In the genomic region with DNA sequence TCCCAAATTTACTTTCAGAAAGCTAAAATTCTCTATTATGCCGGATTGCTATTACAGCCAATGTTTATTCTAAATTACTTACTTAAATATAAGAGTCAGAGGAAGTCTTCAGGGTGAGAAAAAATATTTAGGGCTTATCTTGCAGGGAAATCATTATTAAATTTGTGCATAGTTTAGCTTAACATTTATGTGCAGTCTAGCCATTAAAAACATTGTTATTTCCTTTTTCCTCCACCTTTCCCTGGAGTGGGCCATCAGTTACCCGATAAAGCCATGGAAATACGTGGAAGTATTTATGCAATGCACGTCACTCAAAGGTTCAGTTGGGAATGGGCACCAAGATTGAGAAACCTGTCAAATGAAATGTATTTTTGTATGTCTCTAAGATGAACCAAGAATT, we compare ENCODE assay signal across 3 cellular contexts.
TF ChIP-seq lines count a peak whose summit lies in the region.

No MANE protein-coding gene starts in this region.

TF ChIP-seq in K562, 482 proteins besides CTCF, POLR2A, EP300 and RAD21:
- TF ChIP-seq NUFIP1 (IDR thresholded peaks at IDR 0.05; ENCODE audit: partially characterized antibody) (no peak), PML (IDR thresholded peaks at IDR 0.05; ENCODE audit: low read length) (no peak), CBX1 (IDR thresholded peaks at IDR 0.05; ENCODE audit: low read depth) (no peak), ZNF76 (CRISPR knock-in tag; IDR thresholded peaks at IDR 0.05; ENCODE audit: borderline replicate concordance) (no peak), MCM2 (IDR thresholded peaks at IDR 0.05; ENCODE audit: low read depth) (no peak), SRSF3 (IDR thresholded peaks at IDR 0.05; ENCODE audit: insufficient read depth, low read length) (no peak), NFATC3 (IDR thresholded peaks at IDR 0.05) (no peak), FOS (IDR thresholded peaks at IDR 0.05; ENCODE audit: extremely low read depth, insufficient read length) (no peak), SMARCA5 (IDR thresholded peaks at IDR 0.05) (no peak), MIER1 (IDR thresholded peaks at IDR 0.05; ENCODE audit: low read depth) (no peak), SPI1 (IDR thresholded peaks at IDR 0.05; ENCODE audit: borderline replicate concordance, low read depth, low read length) (no peak), NFYB (IDR thresholded peaks at IDR 0.05; ENCODE audit: extremely low read depth, insufficient read length) (no peak), NR1H2 (CRISPR knock-in tag; IDR thresholded peaks at IDR 0.05) (no peak), PYGO2 (tag; IDR thresholded peaks at IDR 0.05) (no peak), DACH1 (IDR thresholded peaks at IDR 0.05; ENCODE audit: partially characterized antibody) (no peak), ZKSCAN1 (IDR thresholded peaks at IDR 0.05; ENCODE audit: low read depth, low read length) (no peak), KDM5B (IDR thresholded peaks at IDR 0.05; ENCODE audit: insufficient replicate concordance, low read depth, low read length) (no peak), NFRKB (IDR thresholded peaks at IDR 0.05; ENCODE audit: low read depth) (no peak)
- TF ChIP-seq, protein P1, sequence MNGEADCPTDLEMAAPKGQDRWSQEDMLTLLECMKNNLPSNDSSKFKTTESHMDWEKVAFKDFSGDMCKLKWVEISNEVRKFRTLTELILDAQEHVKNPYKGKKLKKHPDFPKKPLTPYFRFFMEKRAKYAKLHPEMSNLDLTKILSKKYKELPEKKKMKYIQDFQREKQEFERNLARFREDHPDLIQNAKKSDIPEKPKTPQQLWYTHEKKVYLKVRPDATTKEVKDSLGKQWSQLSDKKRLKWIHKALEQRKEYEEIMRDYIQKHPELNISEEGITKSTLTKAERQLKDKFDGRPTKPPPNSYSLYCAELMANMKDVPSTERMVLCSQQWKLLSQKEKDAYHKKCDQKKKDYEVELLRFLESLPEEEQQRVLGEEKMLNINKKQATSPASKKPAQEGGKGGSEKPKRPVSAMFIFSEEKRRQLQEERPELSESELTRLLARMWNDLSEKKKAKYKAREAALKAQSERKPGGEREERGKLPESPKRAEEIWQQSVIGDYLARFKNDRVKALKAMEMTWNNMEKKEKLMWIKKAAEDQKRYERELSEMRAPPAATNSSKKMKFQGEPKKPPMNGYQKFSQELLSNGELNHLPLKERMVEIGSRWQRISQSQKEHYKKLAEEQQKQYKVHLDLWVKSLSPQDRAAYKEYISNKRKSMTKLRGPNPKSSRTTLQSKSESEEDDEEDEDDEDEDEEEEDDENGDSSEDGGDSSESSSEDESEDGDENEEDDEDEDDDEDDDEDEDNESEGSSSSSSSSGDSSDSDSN (IDR thresholded peaks at IDR 0.05; ENCODE audit: borderline replicate concordance in 1 of 2, low read depth in 2 of 2, low read length in 2 of 2): no peak
- TF ChIP-seq, protein P2, sequence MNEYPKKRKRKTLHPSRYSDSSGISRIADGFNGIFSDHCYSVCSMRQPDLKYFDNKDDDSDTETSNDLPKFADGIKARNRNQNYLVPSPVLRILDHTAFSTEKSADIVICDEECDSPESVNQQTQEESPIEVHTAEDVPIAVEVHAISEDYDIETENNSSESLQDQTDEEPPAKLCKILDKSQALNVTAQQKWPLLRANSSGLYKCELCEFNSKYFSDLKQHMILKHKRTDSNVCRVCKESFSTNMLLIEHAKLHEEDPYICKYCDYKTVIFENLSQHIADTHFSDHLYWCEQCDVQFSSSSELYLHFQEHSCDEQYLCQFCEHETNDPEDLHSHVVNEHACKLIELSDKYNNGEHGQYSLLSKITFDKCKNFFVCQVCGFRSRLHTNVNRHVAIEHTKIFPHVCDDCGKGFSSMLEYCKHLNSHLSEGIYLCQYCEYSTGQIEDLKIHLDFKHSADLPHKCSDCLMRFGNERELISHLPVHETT (CRISPR knock-in tag; conservative IDR thresholded peaks at IDR 0.05 in 1 of 2, IDR thresholded peaks at IDR 0.05 in 1 of 2): no peak

TF ChIP-seq in endothelial cell of umbilical vein, 7 proteins besides CTCF, POLR2A, EP300 and RAD21:
- TF ChIP-seq MYC (IDR thresholded peaks at IDR 0.05; ENCODE audit: low read depth, low read length): no peak
- peak; percentile 57 for TF ChIP-seq GATA2 (IDR thresholded peaks at IDR 0.05; ENCODE audit: insufficient read depth, insufficient read length, low read depth, low read length)

TF ChIP-seq in SK-N-SH, 30 proteins besides CTCF, POLR2A, EP300 and RAD21:
- TF ChIP-seq ZBTB33 (IDR thresholded peaks at IDR 0.05; ENCODE audit: borderline replicate concordance, low read depth): no peak
- TF ChIP-seq YY1 (IDR thresholded peaks at IDR 0.05; ENCODE audit: low read depth): no peak
- TF ChIP-seq POLR2AphosphoS5 (IDR thresholded peaks at IDR 0.05; ENCODE audit: low read depth, low read length): no peak
- TF ChIP-seq FOXM1 (IDR thresholded peaks at IDR 0.05; ENCODE audit: low read depth): no peak
- no peak for TF ChIP-seq RFX5 (IDR thresholded peaks at IDR 0.05; ENCODE audit: low read length)
- TF ChIP-seq GATA2 (CRISPR knock-in tag; IDR thresholded peaks at IDR 0.05): no peak
- TF ChIP-seq TEAD4 (IDR thresholded peaks at IDR 0.05; ENCODE audit: borderline replicate concordance, insufficient read depth): no peak
- no peak for TF ChIP-seq MXI1 (IDR thresholded peaks at IDR 0.05; ENCODE audit: low read depth, low read length)
- TF ChIP-seq, protein P3, sequence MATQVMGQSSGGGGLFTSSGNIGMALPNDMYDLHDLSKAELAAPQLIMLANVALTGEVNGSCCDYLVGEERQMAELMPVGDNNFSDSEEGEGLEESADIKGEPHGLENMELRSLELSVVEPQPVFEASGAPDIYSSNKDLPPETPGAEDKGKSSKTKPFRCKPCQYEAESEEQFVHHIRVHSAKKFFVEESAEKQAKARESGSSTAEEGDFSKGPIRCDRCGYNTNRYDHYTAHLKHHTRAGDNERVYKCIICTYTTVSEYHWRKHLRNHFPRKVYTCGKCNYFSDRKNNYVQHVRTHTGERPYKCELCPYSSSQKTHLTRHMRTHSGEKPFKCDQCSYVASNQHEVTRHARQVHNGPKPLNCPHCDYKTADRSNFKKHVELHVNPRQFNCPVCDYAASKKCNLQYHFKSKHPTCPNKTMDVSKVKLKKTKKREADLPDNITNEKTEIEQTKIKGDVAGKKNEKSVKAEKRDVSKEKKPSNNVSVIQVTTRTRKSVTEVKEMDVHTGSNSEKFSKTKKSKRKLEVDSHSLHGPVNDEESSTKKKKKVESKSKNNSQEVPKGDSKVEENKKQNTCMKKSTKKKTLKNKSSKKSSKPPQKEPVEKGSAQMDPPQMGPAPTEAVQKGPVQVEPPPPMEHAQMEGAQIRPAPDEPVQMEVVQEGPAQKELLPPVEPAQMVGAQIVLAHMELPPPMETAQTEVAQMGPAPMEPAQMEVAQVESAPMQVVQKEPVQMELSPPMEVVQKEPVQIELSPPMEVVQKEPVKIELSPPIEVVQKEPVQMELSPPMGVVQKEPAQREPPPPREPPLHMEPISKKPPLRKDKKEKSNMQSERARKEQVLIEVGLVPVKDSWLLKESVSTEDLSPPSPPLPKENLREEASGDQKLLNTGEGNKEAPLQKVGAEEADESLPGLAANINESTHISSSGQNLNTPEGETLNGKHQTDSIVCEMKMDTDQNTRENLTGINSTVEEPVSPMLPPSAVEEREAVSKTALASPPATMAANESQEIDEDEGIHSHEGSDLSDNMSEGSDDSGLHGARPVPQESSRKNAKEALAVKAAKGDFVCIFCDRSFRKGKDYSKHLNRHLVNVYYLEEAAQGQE (IDR thresholded peaks at IDR 0.05; ENCODE audit: low read depth, low read length): no peak
- TF ChIP-seq FOSL2 (IDR thresholded peaks at IDR 0.05; ENCODE audit: borderline replicate concordance, low read depth): no peak
- TF ChIP-seq TCF12 (IDR thresholded peaks at IDR 0.05): no peak
- no peak for TF ChIP-seq CHD2 (IDR thresholded peaks at IDR 0.05; ENCODE audit: low read length, partially characterized antibody)
- no peak for TF ChIP-seq RCOR1 (IDR thresholded peaks at IDR 0.05; ENCODE audit: low read length)
- TF ChIP-seq EZH2phosphoT487 (IDR thresholded peaks at IDR 0.05; ENCODE audit: borderline replicate concordance, low read depth): no peak
